In genomic region chr5:147223951-147224791, GRCh38 we compare ENCODE assay signal across 8 cellular contexts. TPM values are rescaled to one million over a fixed set of nuclear protein-coding genes. Genes with fewer than 3 reads are reported as not detected.
DNase-seq lines count a peak whose midpoint lies in the region; ATAC-seq and TF ChIP-seq lines count a peak whose summit lies in the region.

No MANE protein-coding gene starts in this region.

- POLR2A ChIA-PET in IMR-90 (lab: Charles Lee; ENCODE audit: unreplicated experiment): no interaction called here

- BruUV-seq in IMR-90 (replicated peaks; lab: Mats Ljungman, UMichigan): no TSS peak

- WGBS in IMR-90 (ENCODE audit: extremely low coverage in 2 of 2, insufficient read length in 1 of 2), 2 experiments: no CpG with 5 or more reads among the region's 3 CpGs

- no peaks in the 10 kb centered on the region for H3K4me1 ChIP-seq in IMR-90 (ENCODE audit: control insufficient read depth, insufficient read depth, low read length)

- intact Hi-C loops in IMR-90 (cut with micrococcal nuclease): loop anchor here (1.0 to 10.0 kb wide), 7 partner anchors 145 to 601 kb away; no protein-coding TSS in a partner anchor

- no peaks in the 10 kb centered on the region for H3K4me1 Mint-ChIP-seq in activated naive CD8-positive, alpha-beta T cell treated with anti-CD3 and anti-CD28 coated beads for 36 hours

- H3K14ac ChIP-seq in IMR-90 (replicated peaks; ENCODE audit: low read depth, low read length): no peak overlapping the region

- H3K18ac ChIP-seq in IMR-90 (ENCODE audit: low read depth, low read length): no peak overlapping the region

- DNase-seq in NCI-H526 (lab: John Stamatoyannopoulos, UW) (peak; percentile 28 to 35), NCI-H526 treated with DMSO at 0.1 percent for 48 hours (lab: John Stamatoyannopoulos, UW) (no peak), IMR-90 (peak; percentile 42), SK-MEL-5 (ENCODE audit: low read depth, low spot score) (peak; percentile 77), foreskin fibroblast (peak in 1 of 2 donors; percentile 21), renal cortical epithelial cell (ENCODE audit: low read depth) (peak; percentile 49)
- no peak for DNase-seq in activated naive CD8-positive, alpha-beta T cell treated with anti-CD3 and anti-CD28 coated beads for 36 hours

- no peak overlapping the region for H3K4me2 ChIP-seq in IMR-90 (ENCODE audit: low read depth, low read length)

- no peak overlapping the region for H2BK20ac ChIP-seq in IMR-90 (ENCODE audit: low read depth, low read length)

- H4K20me1 ChIP-seq in IMR-90 (ENCODE audit: insufficient read depth, low read length): no peaks in the 10 kb centered on the region

- H3K79me1 ChIP-seq in IMR-90 (ENCODE audit: low read depth in 1 of 2, low read length in 2 of 2): no peaks in the 10 kb centered on the region

- H4K91ac ChIP-seq in IMR-90 (ENCODE audit: insufficient read depth, low read depth, low read length): no peak overlapping the region

- no peaks in the 10 kb centered on the region for H3K36me3 Mint-ChIP-seq in activated naive CD8-positive, alpha-beta T cell treated with anti-CD3 and anti-CD28 coated beads for 36 hours

- no peak overlapping the region for H2BK15ac ChIP-seq in IMR-90 (ENCODE audit: low read depth, low read length)

- CTCF ChIA-PET in IMR-90 (lab: Yijun Ruan, JAX): interaction anchor here (0.6 to 2.1 kb wide), 11 partner anchors 27 to 367 kb away, joined by 3 to 26 read pairs (median 4); no protein-coding TSS in a partner anchor

- H4K8ac ChIP-seq in IMR-90 (ENCODE audit: low read depth in 2 of 2, low read length in 2 of 2): no peak overlapping the region

- H3K4me3 Mint-ChIP-seq in activated naive CD8-positive, alpha-beta T cell treated with anti-CD3 and anti-CD28 coated beads for 36 hours: no peak overlapping the region

- TF ChIP-seq CTCF in IMR-90 (conservative IDR thresholded peaks at IDR 0.05; ENCODE audit: low read depth, low read length): peak; percentile 75
- TF ChIP-seq CTCF in foreskin fibroblast (IDR thresholded peaks at IDR 0.05; ENCODE audit: low read depth, low read length): peak; percentile 68

- H2BK120ac ChIP-seq in IMR-90 (ENCODE audit: low read depth, low read length): no peak overlapping the region

- dilution Hi-C loops in IMR-90 (cut with HindIII; ENCODE audit: low sequenced_read_pairs, unreplicated experiment): no loop called here

- ATAC-seq in IMR-90 (ENCODE audit: low read depth) (peak; percentile 84; the same call in 1 of the 2 replicates), HG03025 (IDR thresholded peaks at IDR 0.05; ENCODE audit: low FRiP score, unreplicated experiment) (no peak)

- no peak overlapping the region for H3K27ac Mint-ChIP-seq in activated naive CD8-positive, alpha-beta T cell treated with anti-CD3 and anti-CD28 coated beads for 36 hours

- H2AK5ac ChIP-seq in IMR-90 (ENCODE audit: low read depth, low read length): no peak overlapping the region

- no peak overlapping the region for H2AFZ ChIP-seq in IMR-90 (replicated peaks; ENCODE audit: low read length, poor library complexity)

- peaks cover 12% of the 10 kb centered on the region for H3K9me3 Mint-ChIP-seq in activated naive CD8-positive, alpha-beta T cell treated with anti-CD3 and anti-CD28 coated beads for 36 hours

- no peaks in the 10 kb centered on the region for H3K36me3 ChIP-seq in IMR-90 (ENCODE audit: control insufficient read depth, insufficient read depth, low read length)

- no peak overlapping the region for H3K23ac ChIP-seq in IMR-90 (ENCODE audit: low read depth, low read length)

- H3K4me3 ChIP-seq in IMR-90 (ENCODE audit: insufficient read depth, low read depth, low read length): no peak overlapping the region
- H3K4me3 ChIP-seq in foreskin fibroblast (ENCODE audit: low read depth in 1 of 2, low read length in 2 of 2): no peak overlapping the region

- H3K9ac ChIP-seq in IMR-90 (ENCODE audit: low read depth, low read length): no peak overlapping the region

- TF ChIP-seq RAD21 in IMR-90 (IDR thresholded peaks at IDR 0.05; ENCODE audit: low read length): peak; percentile 84

- no peaks in the 10 kb centered on the region for H3K27me3 Mint-ChIP-seq in activated naive CD8-positive, alpha-beta T cell treated with anti-CD3 and anti-CD28 coated beads for 36 hours

- H2BK5ac ChIP-seq in IMR-90 (ENCODE audit: low read depth, low read length, poor library complexity, severe bottlenecking): no peak overlapping the region

- H3K27ac ChIP-seq in IMR-90 (ENCODE audit: insufficient read depth, low read length): no peak overlapping the region

- no peaks in the 10 kb centered on the region; the same call in 1 of the 2 replicates for H3K27me3 ChIP-seq in IMR-90 (ENCODE audit: control insufficient read depth, insufficient read depth, low read length)

- in situ Hi-C loops in IMR-90 (cut with MboI; ENCODE audit: low sequenced_read_pairs): loop anchor here (10.0 kb wide), 1 partner anchor 361 kb away; no protein-coding TSS in a partner anchor
- in situ Hi-C loops in SK-MEL-5 (cut with HindIII; ENCODE audit: low pct_unique_long_range_greater_than_20kb, low sequenced_read_pairs): no loop called here

- no peak overlapping the region for H2AK9ac ChIP-seq in IMR-90 (replicated peaks; ENCODE audit: low read depth, low read length, poor library complexity)

- no peak for TF ChIP-seq POLR2A in IMR-90 (IDR thresholded peaks at IDR 0.05; ENCODE audit: low read depth, low read length)

- H3K4ac ChIP-seq in IMR-90 (ENCODE audit: low read depth, low read length): no peak overlapping the region

- no peaks in the 10 kb centered on the region for H3K9me1 ChIP-seq in IMR-90 (ENCODE audit: insufficient read depth, low read length)

- H3K9me3 ChIP-seq in IMR-90 (ENCODE audit: control insufficient read depth, insufficient read depth, low read length): no peaks in the 10 kb centered on the region

- H3K56ac ChIP-seq in IMR-90 (ENCODE audit: extremely low read depth, insufficient read depth, low read length): no peak overlapping the region

- no peak overlapping the region for H4K5ac ChIP-seq in IMR-90 (ENCODE audit: low read depth, low read length)

TF ChIP-seq in IMR-90, 13 proteins besides CTCF, POLR2A, EP300 and RAD21:
- peak; percentile 87 for TF ChIP-seq SMC3 (IDR thresholded peaks at IDR 0.05; ENCODE audit: low read depth, low read length)
- no peak for TF ChIP-seq MAFK (IDR thresholded peaks at IDR 0.05; ENCODE audit: low read depth, low read length)

RNA-seq across cellular contexts. Expression of gene STK32A, which starts 10.7 kb away (rescaled TPM):
- under 0.01 and 0.18 TPM in 2 replicates for total RNA-seq in IMR-90 (2012; rRNA removed)
- 0.03 and 0.12 TPM in 2 replicates for polyA plus RNA-seq in IMR-90 (2012; rRNA removed)
- 0.09 and 0.10 TPM in 2 replicates for polyA plus RNA-seq in IMR-90 (2012; cell fraction: cytosol; rRNA removed)
- polyA plus RNA-seq in IMR-90 (2012; cell fraction: nucleus; rRNA removed; ENCODE audit: low replicate concordance): 0.01 and 0.19 TPM in 2 replicates
- total RNA-seq in SK-MEL-5 (2014; rRNA removed; shearing (Covaris generic)): 37.9 and 41.2 TPM in 2 replicates
- 23.2 and 32.3 TPM in 2 replicates for polyA plus RNA-seq in SK-MEL-5 (2015; cell fraction: cytosol; rRNA removed)
- polyA plus RNA-seq in SK-MEL-5 (2015; cell fraction: nucleus; rRNA removed): 101 and 109 TPM in 2 replicates
- total RNA-seq in renal cortical epithelial cell: 0.69 and 3.0 TPM in 2 replicates
- total RNA-seq in activated naive CD8-positive, alpha-beta T cell treated with anti-CD3 and anti-CD28 coated beads for 36 hours: not detected

Comparison
In these comparisons a context has a peak if more than half of its experiments do, and no peak if none do; other contexts are left out.
1. DNase-seq: peak in NCI-H526 (2 of 2), IMR-90 (single experiment), SK-MEL-5 (single experiment) and renal cortical epithelial cell (single experiment); none in NCI-H526 treated with DMSO at 0.1 percent for 48 hours (single experiment) and activated naive CD8-positive, alpha-beta T cell treated with anti-CD3 and anti-CD28 coated beads for 36 hours (single experiment).